ENCODE assay signal across 20 cellular contexts in the genomic region with DNA sequence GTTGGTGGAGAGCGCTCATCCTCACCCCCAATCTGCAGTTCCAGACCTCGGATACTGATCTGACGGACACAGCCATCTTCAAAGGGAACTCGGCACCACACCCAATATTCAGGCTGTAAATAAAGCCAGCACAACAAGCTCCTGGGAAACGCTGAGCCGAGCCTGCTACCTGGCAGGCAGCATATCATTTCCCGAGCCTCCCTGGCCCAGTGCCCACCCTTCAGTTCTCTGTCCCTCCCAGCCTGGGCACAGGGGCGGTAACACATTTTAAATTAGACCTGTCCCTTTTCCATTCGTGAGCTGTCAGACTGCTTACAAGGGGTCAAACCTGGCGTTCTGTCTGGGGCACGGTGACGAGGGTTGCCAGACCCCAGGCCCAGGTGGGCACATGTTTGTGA.
DNase-seq lines count a peak whose midpoint lies in the region; ATAC-seq, FAIRE-seq and TF ChIP-seq lines count a peak whose summit lies in the region.
"Had no signal": no experiment of that assay in that cellular context is flagged by ENCODE, and none has a peak within 500 bp of the region (broad histone marks: within the 10 kb centered on the region; RNA-seq: fewer than 3 reads in every experiment).

No MANE protein-coding gene starts in this region.

- no peaks in the 10 kb centered on the region for H3K79me2 ChIP-seq in keratinocyte (ENCODE audit: control insufficient read depth, insufficient read depth, low read length)

- peak overlapping the region; percentile 30 for H3K4me2 ChIP-seq in keratinocyte (ENCODE audit: control insufficient read depth, extremely low read depth, insufficient read depth, low read depth, low read length)

- H3K9ac ChIP-seq in keratinocyte (ENCODE audit: control insufficient read depth, extremely low read depth, insufficient read depth, low read length): no peak overlapping the region
- no peak overlapping the region for H3K9ac ChIP-seq in rectal smooth muscle tissue (ENCODE audit: low read length)

- no peak for ATAC-seq in GM19463 (IDR thresholded peaks at IDR 0.05; ENCODE audit: unreplicated experiment)
- ATAC-seq: right lobe of liver; stimulated activated naive B cell treated with anti-CD40 and anti-IgM and Interleukin-4, amounts not matched to agents 10 μg/mL and 1 μg/mL and 100 μg/mL, for 72 hours had no signal

- peak overlapping the region; percentile 8 for H2AFZ ChIP-seq in keratinocyte (ENCODE audit: control insufficient read depth, low read length)

- H3K36me3 Mint-ChIP-seq in brain: peaks cover 17% of the 10 kb centered on the region

- no peaks in the 10 kb centered on the region for H3K36me3 ChIP-seq in keratinocyte (ENCODE audit: control insufficient read depth in 2 of 2, extremely low read depth in 1 of 2, insufficient read depth in 2 of 2, low read length in 2 of 2)
- H3K36me3 ChIP-seq in rectal smooth muscle tissue (ENCODE audit: control insufficient read depth, insufficient read depth, low read length): no peaks in the 10 kb centered on the region
- H3K36me3 ChIP-seq: MG63, right lobe of liver had no signal

- H3K9me1 ChIP-seq in keratinocyte (ENCODE audit: control insufficient read depth, extremely low read depth, insufficient read depth, low read length): no peaks in the 10 kb centered on the region

- H3K4me1 ChIP-seq in keratinocyte (ENCODE audit: control insufficient read depth, extremely low read depth, insufficient read depth, low read length): peaks cover 4% of the 10 kb centered on the region
- H3K4me1 ChIP-seq in rectal smooth muscle tissue (ENCODE audit: control insufficient read depth, insufficient read depth, low read length): peaks cover 8% of the 10 kb centered on the region
- H3K4me1 ChIP-seq: right lobe of liver had no signal

- H3K4me3 ChIP-seq in LNCaP clone FGC (ENCODE audit: low read depth, low read length) (no peak overlapping the region), keratinocyte (ENCODE audit: control insufficient read depth in 2 of 3, extremely low read depth in 1 of 3, insufficient read depth in 2 of 3, low read depth in 1 of 3, low read length in 3 of 3) (no peak overlapping the region), rectal smooth muscle tissue (ENCODE audit: low read length) (no peak overlapping the region)
- H3K4me3 ChIP-seq: MG63, right lobe of liver had no signal

- H3K27ac Mint-ChIP-seq in brain: peak overlapping the region in 4 of 5 experiments; percentile 91 to 100 (median 98)
- H3K27ac Mint-ChIP-seq: naive B cell; stimulated activated naive B cell treated with anti-CD40 and anti-IgM and Interleukin-4, amounts not matched to agents 10 μg/mL and 1 μg/mL and 100 μg/mL, for 72 hours had no signal

- dilution Hi-C loops in keratinocyte (cut with MboI; ENCODE audit: extremely low pct_ligation_motif_present, low sequenced_read_pairs): no loop called here

- H4K20me1 ChIP-seq in keratinocyte (ENCODE audit: control insufficient read depth, extremely low read depth, insufficient read depth, low read length): no peaks in the 10 kb centered on the region

- no peak for TF ChIP-seq CTCF in LNCaP clone FGC (IDR thresholded peaks at IDR 0.05; ENCODE audit: control insufficient read depth, extremely low read depth, insufficient read depth)
- no peak for TF ChIP-seq CTCF in brain (conservative IDR thresholded peaks at IDR 0.05)
- no peak for TF ChIP-seq CTCF in keratinocyte (optimal IDR thresholded peaks at IDR 0.05 in 1 of 3, IDR thresholded peaks at IDR 0.05 in 1 of 3, conservative IDR thresholded peaks at IDR 0.05 in 1 of 3; ENCODE audit: extremely low read depth in 1 of 3, insufficient read depth in 2 of 3, low read length in 3 of 3)

- H3K4me3 Mint-ChIP-seq in brain: peak overlapping the region in 3 of 5 experiments; percentile 45 to 77 (median 74)
- H3K4me3 Mint-ChIP-seq: naive B cell; stimulated activated naive B cell treated with anti-CD40 and anti-IgM and Interleukin-4, amounts not matched to agents 10 μg/mL and 1 μg/mL and 100 μg/mL, for 72 hours had no signal

- no peak for FAIRE-seq in keratinocyte (lab: Jason Lieb, UNC)
- FAIRE-seq: D721Med, endothelial cell of umbilical vein, urothelium cell line had no signal

- peaks cover 37% of the 10 kb centered on the region for H3K4me1 Mint-ChIP-seq in brain
- H3K4me1 Mint-ChIP-seq: naive B cell; stimulated activated naive B cell treated with anti-CD40 and anti-IgM and Interleukin-4, amounts not matched to agents 10 μg/mL and 1 μg/mL and 100 μg/mL, for 72 hours had no signal

- H3K9me3 ChIP-seq in keratinocyte (ENCODE audit: control insufficient read depth, low read depth, low read length): no peaks in the 10 kb centered on the region

- H3K9me3 Mint-ChIP-seq in brain: peaks cover 45 to 59% (median 51%) of the 10 kb centered on the region in 5 experiments

- H3K27me3 ChIP-seq in keratinocyte (ENCODE audit: control insufficient read depth, extremely low read depth, insufficient read depth, low read length) (no peaks in the 10 kb centered on the region), rectal smooth muscle tissue (ENCODE audit: control insufficient read depth, insufficient read depth, low read length) (no peaks in the 10 kb centered on the region)
- H3K27me3 ChIP-seq: MG63, right lobe of liver had no signal

- peak; percentile 33 for DNase-seq in LNCaP clone FGC (ENCODE audit: low read depth)
- no peak for DNase-seq in keratinocyte (ENCODE audit: low read depth, low spot score)
- no peak for DNase-seq in GM19238 (ENCODE audit: insufficient read length, low spot score)
- no peak for DNase-seq in stimulated activated CD4-positive, alpha-beta T cell treated with anti-CD3 and anti-CD28 coated beads, Interleukin-4, amount 100 ng/mL, for 24 hours
- DNase-seq in NCI-H1694 (lab: John Stamatoyannopoulos, UW): no peak
- DNase-seq: activated CD4-positive, alpha-beta T cell treated with anti-CD3 and anti-CD28 coated beads, Interleukin-2, amount 50 U/mL, for 1 hour; activated T-cell treated with anti-CD3 and anti-CD28 coated beads, Interleukin-2, amount 50 U/mL, for 48 hours; MG63; naive B cell; NCI-H2227 treated with DMSO at 0.1 percent for 48 hours; right lobe of liver; SIG-M5; stimulated activated naive B cell treated with anti-CD40 and anti-IgM and Interleukin-4, amounts not matched to agents 10 μg/mL and 1 μg/mL and 100 μg/mL, for 72 hours; T1000 had no signal

- no peaks in the 10 kb centered on the region for H3K27me3 Mint-ChIP-seq in brain

- H3K27ac ChIP-seq in keratinocyte (ENCODE audit: control insufficient read depth, insufficient read depth, low read length): no peak overlapping the region
- H3K27ac ChIP-seq in rectal smooth muscle tissue (ENCODE audit: low read depth, low read length): peak overlapping the region; percentile 19
- H3K27ac ChIP-seq: right lobe of liver had no signal
